Comparison of ENCODE assay signal across 10 cellular contexts in the genomic region with DNA sequence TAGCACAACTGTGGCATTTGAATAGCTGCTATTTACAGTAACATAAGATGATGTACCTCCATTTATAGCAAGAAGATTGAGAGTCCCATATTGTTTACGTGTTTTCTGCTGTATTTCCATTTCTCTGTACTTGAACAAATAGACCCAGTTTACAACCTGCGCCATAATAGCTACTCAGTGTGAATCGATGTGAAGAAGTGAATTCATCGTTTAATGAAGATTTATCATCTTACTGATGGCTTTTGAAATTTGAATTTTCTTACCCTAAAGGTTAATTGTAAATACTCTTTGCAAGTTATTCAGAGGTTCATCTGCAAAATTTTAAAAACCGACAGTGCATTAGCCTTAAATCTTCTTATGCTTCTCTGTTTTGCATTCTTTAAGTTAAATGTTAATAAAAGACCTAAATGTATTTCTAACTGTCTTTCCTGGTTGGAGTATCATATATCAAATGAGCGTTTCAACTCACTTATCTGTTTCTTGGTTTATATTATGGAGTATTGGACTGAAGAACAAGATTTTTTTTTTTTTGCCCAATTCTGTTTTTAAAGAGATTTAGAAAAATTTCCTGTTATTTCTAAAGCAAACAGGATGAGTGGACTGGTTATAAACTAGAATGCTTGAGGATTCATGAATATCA. TPM values are rescaled to one million over a fixed set of nuclear protein-coding genes. Genes with fewer than 3 reads are reported as not detected.
DNase-seq lines count a peak whose midpoint lies in the region; ATAC-seq and TF ChIP-seq lines count a peak whose summit lies in the region.
"Had no signal": no experiment of that assay in that cellular context is flagged by ENCODE, and none has a peak within 500 bp of the region (broad histone marks: within the 10 kb centered on the region; RNA-seq: fewer than 3 reads in every experiment).

No MANE protein-coding gene starts in this region.

- H3K36me3 ChIP-seq in heart right ventricle (peaks cover 0 to 10% (median 0%) of the 10 kb centered on the region in 9 donors), liver (ENCODE audit: control insufficient read depth in 4 of 4, insufficient read depth in 3 of 4, low read depth in 1 of 4, low read length in 3 of 4) (no peaks in the 10 kb centered on the region), uterus (no peaks in the 10 kb centered on the region)

- peaks cover 3% of the 10 kb centered on the region for H3K27me3 Mint-ChIP-seq in activated T-helper 1 cell treated with anti-CD3 and anti-CD28 coated beads, Interleukin-12 subunit alpha, Interleukin-12 subunit beta, Interleukin-2, Interleukin-4 antibody, amounts not matched to agents 30 ng/mL and 10 ng/mL and 1 ng/mL, durations not matched to agents 14 hours and 24 hours and 36 hours (ENCODE audit: insufficient read depth)

- H3K4me1 ChIP-seq in heart right ventricle (peaks cover 3 to 62% (median 60%) of the 10 kb centered on the region in 9 donors), liver (ENCODE audit: control insufficient read depth in 4 of 4, insufficient read depth in 4 of 4, low read length in 3 of 4) (peaks cover 5 to 58% (median 42%) of the 10 kb centered on the region in 4 donors), uterus (peaks cover 0 to 4% of the 10 kb centered on the region in 2 donors)

- no peak overlapping the region for H3K27ac Mint-ChIP-seq in activated T-helper 1 cell treated with anti-CD3 and anti-CD28 coated beads, Interleukin-12 subunit alpha, Interleukin-12 subunit beta, Interleukin-2, Interleukin-4 antibody, amounts not matched to agents 30 ng/mL and 10 ng/mL and 1 ng/mL, durations not matched to agents 14 hours and 24 hours and 36 hours

- peak overlapping the region; percentile 89 for H3K4me3 Mint-ChIP-seq in activated T-helper 1 cell treated with anti-CD3 and anti-CD28 coated beads, Interleukin-12 subunit alpha, Interleukin-12 subunit beta, Interleukin-2, Interleukin-4 antibody, amounts not matched to agents 30 ng/mL and 10 ng/mL and 1 ng/mL, durations not matched to agents 14 hours and 24 hours and 36 hours

- no peak for ATAC-seq in heart right ventricle
- no peak for ATAC-seq in left cardiac atrium
- no peak for ATAC-seq in GM21619 (IDR thresholded peaks at IDR 0.05; ENCODE audit: unreplicated experiment)
- ATAC-seq in HG03521 (IDR thresholded peaks at IDR 0.05; ENCODE audit: unreplicated experiment) = no peak

- peaks cover 60% of the 10 kb centered on the region for H3K4me1 Mint-ChIP-seq in activated T-helper 1 cell treated with anti-CD3 and anti-CD28 coated beads, Interleukin-12 subunit alpha, Interleukin-12 subunit beta, Interleukin-2, Interleukin-4 antibody, amounts not matched to agents 30 ng/mL and 10 ng/mL and 1 ng/mL, durations not matched to agents 14 hours and 24 hours and 36 hours (ENCODE audit: low read depth)

- intact Hi-C loops in heart right ventricle (cut with DNase I) (loop anchor here in 4 of 10 donors (5.0 kb wide), 3 partner anchors 34 to 49 kb away; no protein-coding TSS in a partner anchor), left cardiac atrium (cut with DNase I) (no loop called here), uterus (cut with DNase I; ENCODE audit: low total_unique reads) (no loop called here)
- intact Hi-C loops in activated T-helper 1 cell treated with anti-CD3 and anti-CD28 coated beads, Interleukin-12 subunit alpha, Interleukin-12 subunit beta, Interleukin-2, Interleukin-4 antibody, amounts not matched to agents 30 ng/mL and 10 ng/mL and 1 ng/mL, durations not matched to agents 14 hours and 24 hours and 36 hours (cut with micrococcal nuclease) = loop anchor here (5.0 kb wide), 1 partner anchor 184 kb away; a partner anchor contains a TSS

- WGBS in heart right ventricle, 2 donors = 67 to 71% methylated on average over 6 of the region's 6 CpGs
- 60% methylated on average over 6 of the region's 6 CpGs for WGBS in liver

- peak overlapping the region in 6 of 10 donors; percentile 77 to 99 (median 88) for H3K4me3 ChIP-seq in heart right ventricle
- H3K4me3 ChIP-seq in liver (ENCODE audit: low read depth in 1 of 3, low read length in 3 of 3) = peak overlapping the region in 2 of 3 donors; percentile 89 to 99
- no peak overlapping the region for H3K4me3 ChIP-seq in uterus

- no peak for TF ChIP-seq POLR2A in uterus (IDR thresholded peaks at IDR 0.05)

- no peaks in the 10 kb centered on the region for H3K9me3 Mint-ChIP-seq in activated T-helper 1 cell treated with anti-CD3 and anti-CD28 coated beads, Interleukin-12 subunit alpha, Interleukin-12 subunit beta, Interleukin-2, Interleukin-4 antibody, amounts not matched to agents 30 ng/mL and 10 ng/mL and 1 ng/mL, durations not matched to agents 14 hours and 24 hours and 36 hours

- H3K36me3 Mint-ChIP-seq in activated T-helper 1 cell treated with anti-CD3 and anti-CD28 coated beads, Interleukin-12 subunit alpha, Interleukin-12 subunit beta, Interleukin-2, Interleukin-4 antibody, amounts not matched to agents 30 ng/mL and 10 ng/mL and 1 ng/mL, durations not matched to agents 14 hours and 24 hours and 36 hours (ENCODE audit: low read depth) = peaks cover 9% of the 10 kb centered on the region

- DNase-seq in heart right ventricle (no peak), left cardiac atrium (no peak), uterus (no peak), NCI-H2029 treated with DMSO at 0.1 percent for 48 hours (lab: John Stamatoyannopoulos, UW) (no peak)
- no peak for DNase-seq in activated T-helper 1 cell treated with anti-CD3 and anti-CD28 coated beads, Interleukin-12 subunit alpha, Interleukin-12 subunit beta, Interleukin-2, Interleukin-4 antibody, amounts not matched to agents 30 ng/mL and 10 ng/mL and 1 ng/mL, durations not matched to agents 14 hours and 24 hours and 36 hours (ENCODE audit: low spot score)
- DNase-seq: activated CD8-positive, alpha-beta memory T cell treated with anti-CD3 and anti-CD28 coated beads, Interleukin-2, amount 50 U/mL, for 48 hours; NCI-H1417 treated with DMSO at 0.1 percent for 48 hours had no signal

- H3K27me3 ChIP-seq in heart right ventricle (no peaks in the 10 kb centered on the region), liver (ENCODE audit: control insufficient read depth in 4 of 4, insufficient read depth in 4 of 4, low read length in 3 of 4) (no peaks in the 10 kb centered on the region), uterus (no peaks in the 10 kb centered on the region)

- H3K9ac ChIP-seq in liver (ENCODE audit: low read depth in 1 of 2, low read length in 2 of 2) = peak overlapping the region; percentile 15 to 95

- no peaks in the 10 kb centered on the region for H3K9me3 ChIP-seq in heart right ventricle
- H3K9me3 ChIP-seq in liver (ENCODE audit: control insufficient read depth in 4 of 4, low read length in 3 of 4) = no peaks in the 10 kb centered on the region
- H3K9me3 ChIP-seq in uterus = no peaks in the 10 kb centered on the region

- TF ChIP-seq CTCF in heart right ventricle (IDR thresholded peaks at IDR 0.05) (no peak), liver (IDR thresholded peaks at IDR 0.05; ENCODE audit: low read depth, low read length, missing input control) (no peak), uterus (IDR thresholded peaks at IDR 0.05) (no peak)

- no peak for TF ChIP-seq RAD21 in liver (IDR thresholded peaks at IDR 0.05)

- H3K27ac ChIP-seq in heart right ventricle (peak overlapping the region in 4 of 10 donors; percentile 33 to 95 (median 52)), liver (ENCODE audit: low read depth in 1 of 2, low read length in 2 of 2) (peak overlapping the region; percentile 53 to 91), uterus (peak overlapping the region; percentile 13 to 90)

TF ChIP-seq in liver, 16 proteins besides CTCF, POLR2A, EP300 and RAD21 (continues in another document):
- no peak for TF ChIP-seq RXRA (IDR thresholded peaks at IDR 0.05)
- TF ChIP-seq EGR1 (IDR thresholded peaks at IDR 0.05; ENCODE audit: low read depth in 2 of 2) = no peak
- TF ChIP-seq TAF1 (conservative IDR thresholded peaks at IDR 0.05) = no peak
- no peak for TF ChIP-seq GABPA (IDR thresholded peaks at IDR 0.05 in 1 of 2, conservative IDR thresholded peaks at IDR 0.05 in 1 of 2)
- TF ChIP-seq HNF4G (IDR thresholded peaks at IDR 0.05) = no peak
- TF ChIP-seq, protein P1, sequence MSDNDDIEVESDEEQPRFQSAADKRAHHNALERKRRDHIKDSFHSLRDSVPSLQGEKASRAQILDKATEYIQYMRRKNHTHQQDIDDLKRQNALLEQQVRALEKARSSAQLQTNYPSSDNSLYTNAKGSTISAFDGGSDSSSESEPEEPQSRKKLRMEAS (IDR thresholded peaks at IDR 0.05) = no peak
- no peak for TF ChIP-seq FOXA2 (IDR thresholded peaks at IDR 0.05)
- TF ChIP-seq YY1 (IDR thresholded peaks at IDR 0.05) = no peak

RNA-seq across cellular contexts. Expression of a gene that starts 2.2 kb away (rescaled TPM):
- total RNA-seq in heart right ventricle (10 to 100 TPM in 9 of 10 donors, 1 to 10 TPM in 1; 9.4 to 15.5 (median 13.5) TPM), left cardiac atrium (10 to 100 TPM; 15.1 to 16.4 TPM), liver (10 to 100 TPM; 21.9 to 23.2 TPM), uterus (10 to 100 TPM; 15.4 to 26.8 (median 20.2) TPM)
- polyA plus RNA-seq in heart right ventricle (1 to 10 TPM; 8.7 to 8.9 TPM), liver (10 to 100 TPM; 15.3 to 19.3 TPM)
- total RNA-seq in activated T-helper 1 cell treated with anti-CD3 and anti-CD28 coated beads, Interleukin-12 subunit alpha, Interleukin-12 subunit beta, Interleukin-2, Interleukin-4 antibody, amounts not matched to agents 30 ng/mL and 10 ng/mL and 1 ng/mL, durations not matched to agents 14 hours and 24 hours and 36 hours = 14.2 and 14.3 TPM in 2 replicates

RNA-seq across cellular contexts. Expression of a gene that starts 12.2 kb away (rescaled TPM):
- total RNA-seq in heart right ventricle (1 to 10 TPM in 4 of 10 donors, under 1 TPM in 6; 0.26 to 4.9 (median 0.92) TPM), left cardiac atrium (under 1 TPM; 0.65 to 0.71 TPM), liver (10 to 100 TPM in 1 of 2 donors, under 1 TPM in 1; 0.92 to 89.9 TPM), uterus (under 1 TPM in 1 of 4 donors, not detected in 3; 0.41 TPM)
- polyA plus RNA-seq in heart right ventricle (1 to 10 TPM in 1 of 2 donors, under 1 TPM in 1; 0.17 to 2.6 TPM), liver (under 1 TPM; 0.42 to 0.46 TPM)
- 0.17 TPM in 1 of 2 replicates, not detected in the other for total RNA-seq in activated T-helper 1 cell treated with anti-CD3 and anti-CD28 coated beads, Interleukin-12 subunit alpha, Interleukin-12 subunit beta, Interleukin-2, Interleukin-4 antibody, amounts not matched to agents 30 ng/mL and 10 ng/mL and 1 ng/mL, durations not matched to agents 14 hours and 24 hours and 36 hours

Comparison
In these comparisons a context has a peak if more than half of its experiments do, and no peak if none do; other contexts are left out.
1. H3K4me3 ChIP-seq: peak in heart right ventricle (6 of 10) and liver (2 of 3); none in uterus (0 of 2).